ENCODE assay signal across 24 cellular contexts in the genomic region with DNA sequence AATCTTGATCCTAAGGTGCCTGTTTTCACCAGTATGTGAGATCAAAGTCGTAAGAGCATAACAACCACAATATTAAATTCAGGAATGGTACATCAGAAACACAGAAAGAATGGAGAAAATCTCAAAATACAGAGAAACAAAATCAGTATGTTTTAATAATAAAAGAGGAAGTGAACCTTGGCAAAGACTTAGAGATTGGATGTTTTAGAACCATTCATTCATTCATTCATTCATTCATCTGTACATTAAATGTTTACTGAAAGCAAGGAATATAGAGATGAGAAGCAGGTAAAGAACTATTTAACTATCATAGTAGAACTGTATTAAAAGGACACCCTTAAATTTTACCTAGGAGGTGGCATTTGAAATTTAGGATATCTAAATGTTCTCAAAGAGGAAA.
"Had no signal": no experiment of that assay in that cellular context is flagged by ENCODE, and none has a peak within 500 bp of the region (broad histone marks: within the 10 kb centered on the region; RNA-seq: fewer than 3 reads in every experiment).

No MANE protein-coding gene starts in this region.

- FAIRE-seq: endometrium, urothelium cell line had no signal

- H3K4me1 Mint-ChIP-seq: immature natural killer cell, neural crest cell had no signal

- H3K27ac ChIP-seq: foreskin keratinocyte, lower lobe of right lung, right lobe of liver, skin epidermis, transverse colon had no signal

- DNase-seq: activated CD4-positive, alpha-beta T cell treated with anti-CD3 and anti-CD28 coated beads for 4 hours; activated CD4-positive, alpha-beta T cell treated with anti-CD3 and anti-CD28 coated beads, Interleukin-2, amount 50 U/mL, for 48 hours; activated CD4-positive, CD25-positive, alpha-beta regulatory T cell; activated naive CD8-positive, alpha-beta T cell treated with anti-CD3 and anti-CD28 coated beads, Interleukin-2, amount 10 ng/mL, durations not matched to agents 7 days and 5 days; effector CD4-positive, alpha-beta T cell; erythroblast; foreskin keratinocyte; immature natural killer cell; lower lobe of right lung; mesendoderm; mucosa of descending colon; posterior cingulate gyrus; right lobe of liver; stimulated activated CD4-positive, alpha-beta T cell treated with anti-CD3 and anti-CD28 coated beads, Interleukin-2, amount 100 ng/mL, for 24 hours; transverse colon had no signal

- H3K4me3 ChIP-seq: lower lobe of right lung, mucosa of descending colon, right lobe of liver, skin epidermis, transverse colon had no signal

- H3K27me3 Mint-ChIP-seq: activated naive CD8-positive, alpha-beta T cell treated with anti-CD3 and anti-CD28 coated beads, Interleukin-2, amount 10 ng/mL, durations not matched to agents 7 days and 5 days; activated T-helper 17 cell treated with anti-CD3 and anti-CD28 coated beads, Interleukin-2, amount 50 U/mL, for 72 hours; dendritic cell treated with granulocyte-macrophage colony-stimulating factor and Interleukin-4, amounts not matched to agents 40 ng/mL and 50 ng/mL, for 4 days; stimulated activated memory B cell treated with anti-CD40 and anti-IgM and Interleukin-4, amounts not matched to agents 10 μg/mL and 1 μg/mL and 100 μg/mL, for 72 hours had no signal

- H3K9me3 ChIP-seq: lower lobe of right lung, mucosa of descending colon, right lobe of liver, transverse colon had no signal

- H3K4me1 ChIP-seq: foreskin keratinocyte, lower lobe of right lung, right lobe of liver, transverse colon had no signal

- H3K27me3 ChIP-seq: foreskin keratinocyte, right lobe of liver, transverse colon had no signal

- H3K4me3 Mint-ChIP-seq: activated naive CD8-positive, alpha-beta T cell treated with anti-CD3 and anti-CD28 coated beads, Interleukin-2, amount 10 ng/mL, durations not matched to agents 7 days and 5 days; activated T-helper 17 cell treated with anti-CD3 and anti-CD28 coated beads, Interleukin-2, amount 50 U/mL, for 72 hours; dendritic cell treated with granulocyte-macrophage colony-stimulating factor and Interleukin-4, amounts not matched to agents 40 ng/mL and 50 ng/mL, for 4 days; immature natural killer cell; neural crest cell; stimulated activated memory B cell treated with anti-CD40 and anti-IgM and Interleukin-4, amounts not matched to agents 10 μg/mL and 1 μg/mL and 100 μg/mL, for 72 hours; T-helper 1 cell treated with Interleukin-12 subunit alpha and Interleukin-12 subunit beta and Interleukin-4 antibody, amounts not matched to agents 30 μg/mL and 1 μg/mL, for 36 hours had no signal

- H3K9me3 Mint-ChIP-seq: activated naive CD8-positive, alpha-beta T cell treated with anti-CD3 and anti-CD28 coated beads, Interleukin-2, amount 10 ng/mL, durations not matched to agents 7 days and 5 days; activated T-helper 17 cell treated with anti-CD3 and anti-CD28 coated beads, Interleukin-2, amount 50 U/mL, for 72 hours; dendritic cell treated with granulocyte-macrophage colony-stimulating factor and Interleukin-4, amounts not matched to agents 40 ng/mL and 50 ng/mL, for 4 days; immature natural killer cell; neural crest cell; stimulated activated memory B cell treated with anti-CD40 and anti-IgM and Interleukin-4, amounts not matched to agents 10 μg/mL and 1 μg/mL and 100 μg/mL, for 72 hours; T-helper 1 cell treated with Interleukin-12 subunit alpha and Interleukin-12 subunit beta and Interleukin-4 antibody, amounts not matched to agents 30 μg/mL and 1 μg/mL, for 36 hours had no signal

- H3K27ac Mint-ChIP-seq: activated naive CD8-positive, alpha-beta T cell treated with anti-CD3 and anti-CD28 coated beads, Interleukin-2, amount 10 ng/mL, durations not matched to agents 7 days and 5 days; activated T-helper 17 cell treated with anti-CD3 and anti-CD28 coated beads, Interleukin-2, amount 50 U/mL, for 72 hours; dendritic cell treated with granulocyte-macrophage colony-stimulating factor and Interleukin-4, amounts not matched to agents 40 ng/mL and 50 ng/mL, for 4 days; immature natural killer cell; stimulated activated memory B cell treated with anti-CD40 and anti-IgM and Interleukin-4, amounts not matched to agents 10 μg/mL and 1 μg/mL and 100 μg/mL, for 72 hours; T-helper 1 cell treated with Interleukin-12 subunit alpha and Interleukin-12 subunit beta and Interleukin-4 antibody, amounts not matched to agents 30 μg/mL and 1 μg/mL, for 36 hours had no signal

- ATAC-seq: activated T-helper 17 cell treated with anti-CD3 and anti-CD28 coated beads, Interleukin-2, amount 50 U/mL, for 72 hours; foreskin keratinocyte; left lobe of liver; lower lobe of right lung; mucosa of descending colon; right lobe of liver; stimulated activated memory B cell treated with anti-CD40 and anti-IgM and Interleukin-4, amounts not matched to agents 10 μg/mL and 1 μg/mL and 100 μg/mL, for 72 hours had no signal
